In the genomic region with DNA sequence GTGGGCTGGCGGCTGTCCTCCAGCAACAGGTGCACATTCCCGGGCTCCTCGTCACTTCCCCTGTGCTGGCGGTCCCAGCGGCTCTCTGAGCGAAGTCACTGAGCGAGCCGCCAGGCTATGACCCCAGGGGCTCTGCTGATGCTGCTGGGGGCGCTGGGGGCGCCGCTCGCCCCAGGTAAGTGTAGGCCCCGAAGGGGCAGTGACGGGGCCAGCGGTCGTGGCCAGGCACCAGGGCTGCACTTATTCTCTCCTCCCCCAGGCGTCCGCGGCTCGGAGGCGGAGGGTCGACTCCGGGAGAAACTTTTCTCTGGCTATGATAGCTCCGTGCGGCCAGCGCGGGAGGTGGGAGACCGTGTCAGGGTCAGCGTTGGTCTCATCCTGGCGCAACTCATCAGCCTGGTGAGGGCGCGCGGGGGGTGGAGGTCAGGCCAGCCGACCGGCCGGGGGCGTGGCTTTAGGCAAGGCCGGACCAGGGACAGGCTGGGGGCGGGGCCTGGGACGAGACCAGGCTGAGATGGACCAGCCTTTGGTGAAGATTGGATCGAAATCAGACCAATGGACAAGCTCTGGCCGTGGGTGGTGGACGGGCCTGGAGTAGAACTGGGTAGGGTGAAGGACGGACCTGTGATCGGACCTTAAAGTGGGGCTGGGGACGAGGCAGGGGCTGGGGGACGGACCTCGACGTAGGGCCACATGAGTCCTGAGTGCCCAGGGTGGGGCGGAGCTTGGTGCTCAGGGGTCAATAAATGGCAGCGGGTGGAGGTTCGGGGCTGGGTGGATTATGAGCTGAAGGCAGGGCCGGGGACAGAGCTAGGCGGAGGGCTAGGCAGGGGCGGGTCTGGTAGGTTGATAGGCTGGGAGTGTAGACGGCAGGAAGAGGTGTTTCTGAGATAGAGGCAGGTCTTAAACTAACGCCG, we compare ENCODE assay signal across 1 cellular context.
A peak's percentile ranks its signal among the peaks of the same experiment; 100 is the strongest.
TF ChIP-seq lines count a peak whose summit lies in the region.

A gene with protein sequence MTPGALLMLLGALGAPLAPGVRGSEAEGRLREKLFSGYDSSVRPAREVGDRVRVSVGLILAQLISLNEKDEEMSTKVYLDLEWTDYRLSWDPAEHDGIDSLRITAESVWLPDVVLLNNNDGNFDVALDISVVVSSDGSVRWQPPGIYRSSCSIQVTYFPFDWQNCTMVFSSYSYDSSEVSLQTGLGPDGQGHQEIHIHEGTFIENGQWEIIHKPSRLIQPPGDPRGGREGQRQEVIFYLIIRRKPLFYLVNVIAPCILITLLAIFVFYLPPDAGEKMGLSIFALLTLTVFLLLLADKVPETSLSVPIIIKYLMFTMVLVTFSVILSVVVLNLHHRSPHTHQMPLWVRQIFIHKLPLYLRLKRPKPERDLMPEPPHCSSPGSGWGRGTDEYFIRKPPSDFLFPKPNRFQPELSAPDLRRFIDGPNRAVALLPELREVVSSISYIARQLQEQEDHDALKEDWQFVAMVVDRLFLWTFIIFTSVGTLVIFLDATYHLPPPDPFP (plus strand): TSS at position 51 of the 917 bp plus-strand sequence. CDS start 67 bp downstream, at position 118.

TF ChIP-seq in HepG2, 621 proteins besides CTCF, POLR2A, EP300 and RAD21 (continued from another document and continues in another):
- TF ChIP-seq GZF1 (CRISPR knock-in tag; IDR thresholded peaks at IDR 0.05) (no peak; the same call in 1 of the 2 replicates), SKI (IDR thresholded peaks at IDR 0.05; ENCODE audit: partially characterized antibody) (peak; percentile 31), TCF7L2 (IDR thresholded peaks at IDR 0.05; ENCODE audit: low read depth, low read length) (no peak), SMYD3 (CRISPR knock-in tag; IDR thresholded peaks at IDR 0.05) (no peak), ZNF557 (CRISPR knock-in tag; IDR thresholded peaks at IDR 0.05) (no peak), GTF2F1 (IDR thresholded peaks at IDR 0.05; ENCODE audit: low read length) (no peak), ZKSCAN1 (IDR thresholded peaks at IDR 0.05; ENCODE audit: low read length) (no peak), TARDBP (CRISPR knock-in tag; IDR thresholded peaks at IDR 0.05) (no peak), ZBTB7A (CRISPR knock-in tag; IDR thresholded peaks at IDR 0.05) (0 out of 2 replicates have a peak, but pooled peaks have one; percentile 31), ELF4 (CRISPR knock-in tag; IDR thresholded peaks at IDR 0.05; ENCODE audit: borderline replicate concordance) (peak; percentile 58; the same call in 1 of the 2 replicates), NCOR1 (IDR thresholded peaks at IDR 0.05; ENCODE audit: borderline replicate concordance, low read length) (peak; percentile 19; the same call in 1 of the 2 replicates), SIN3B (IDR thresholded peaks at IDR 0.05; ENCODE audit: low read length) (no peak), KDM1A (CRISPR knock-in tag; IDR thresholded peaks at IDR 0.05) (no peak; the same call in 1 of the 2 replicates), ZNF230 (CRISPR knock-in tag; IDR thresholded peaks at IDR 0.05) (no peak; the same call in 1 of the 2 replicates), REXO4 (CRISPR knock-in tag; IDR thresholded peaks at IDR 0.05; ENCODE audit: borderline replicate concordance) (no peak), BRCA1 (CRISPR knock-in tag; IDR thresholded peaks at IDR 0.05) (no peak)
- TF ChIP-seq, protein P1, sequence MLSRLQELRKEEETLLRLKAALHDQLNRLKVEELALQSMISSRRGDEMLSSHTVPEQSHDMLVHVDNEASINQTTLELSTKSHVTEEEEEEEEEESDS (CRISPR knock-in tag; IDR thresholded peaks at IDR 0.05; ENCODE audit: borderline replicate concordance), result no peak
- TF ChIP-seq, protein P2, sequence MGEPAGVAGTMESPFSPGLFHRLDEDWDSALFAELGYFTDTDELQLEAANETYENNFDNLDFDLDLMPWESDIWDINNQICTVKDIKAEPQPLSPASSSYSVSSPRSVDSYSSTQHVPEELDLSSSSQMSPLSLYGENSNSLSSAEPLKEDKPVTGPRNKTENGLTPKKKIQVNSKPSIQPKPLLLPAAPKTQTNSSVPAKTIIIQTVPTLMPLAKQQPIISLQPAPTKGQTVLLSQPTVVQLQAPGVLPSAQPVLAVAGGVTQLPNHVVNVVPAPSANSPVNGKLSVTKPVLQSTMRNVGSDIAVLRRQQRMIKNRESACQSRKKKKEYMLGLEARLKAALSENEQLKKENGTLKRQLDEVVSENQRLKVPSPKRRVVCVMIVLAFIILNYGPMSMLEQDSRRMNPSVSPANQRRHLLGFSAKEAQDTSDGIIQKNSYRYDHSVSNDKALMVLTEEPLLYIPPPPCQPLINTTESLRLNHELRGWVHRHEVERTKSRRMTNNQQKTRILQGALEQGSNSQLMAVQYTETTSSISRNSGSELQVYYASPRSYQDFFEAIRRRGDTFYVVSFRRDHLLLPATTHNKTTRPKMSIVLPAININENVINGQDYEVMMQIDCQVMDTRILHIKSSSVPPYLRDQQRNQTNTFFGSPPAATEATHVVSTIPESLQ (CRISPR knock-in tag; conservative IDR thresholded peaks at IDR 0.05), result 0 out of 2 replicates have a peak, but pooled peaks have one; percentile 59
- TF ChIP-seq, protein P3, sequence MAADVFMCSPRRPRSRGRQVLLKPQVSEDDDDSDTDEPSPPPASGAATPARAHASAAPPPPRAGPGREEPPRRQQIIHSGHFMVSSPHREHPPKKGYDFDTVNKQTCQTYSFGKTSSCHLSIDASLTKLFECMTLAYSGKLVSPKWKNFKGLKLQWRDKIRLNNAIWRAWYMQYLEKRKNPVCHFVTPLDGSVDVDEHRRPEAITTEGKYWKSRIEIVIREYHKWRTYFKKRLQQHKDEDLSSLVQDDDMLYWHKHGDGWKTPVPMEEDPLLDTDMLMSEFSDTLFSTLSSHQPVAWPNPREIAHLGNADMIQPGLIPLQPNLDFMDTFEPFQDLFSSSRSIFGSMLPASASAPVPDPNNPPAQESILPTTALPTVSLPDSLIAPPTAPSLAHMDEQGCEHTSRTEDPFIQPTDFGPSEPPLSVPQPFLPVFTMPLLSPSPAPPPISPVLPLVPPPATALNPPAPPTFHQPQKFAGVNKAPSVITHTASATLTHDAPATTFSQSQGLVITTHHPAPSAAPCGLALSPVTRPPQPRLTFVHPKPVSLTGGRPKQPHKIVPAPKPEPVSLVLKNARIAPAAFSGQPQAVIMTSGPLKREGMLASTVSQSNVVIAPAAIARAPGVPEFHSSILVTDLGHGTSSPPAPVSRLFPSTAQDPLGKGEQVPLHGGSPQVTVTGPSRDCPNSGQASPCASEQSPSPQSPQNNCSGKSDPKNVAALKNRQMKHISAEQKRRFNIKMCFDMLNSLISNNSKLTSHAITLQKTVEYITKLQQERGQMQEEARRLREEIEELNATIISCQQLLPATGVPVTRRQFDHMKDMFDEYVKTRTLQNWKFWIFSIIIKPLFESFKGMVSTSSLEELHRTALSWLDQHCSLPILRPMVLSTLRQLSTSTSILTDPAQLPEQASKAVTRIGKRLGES (CRISPR knock-in tag; IDR thresholded peaks at IDR 0.05; ENCODE audit: borderline replicate concordance), result no peak
- TF ChIP-seq, protein P4, sequence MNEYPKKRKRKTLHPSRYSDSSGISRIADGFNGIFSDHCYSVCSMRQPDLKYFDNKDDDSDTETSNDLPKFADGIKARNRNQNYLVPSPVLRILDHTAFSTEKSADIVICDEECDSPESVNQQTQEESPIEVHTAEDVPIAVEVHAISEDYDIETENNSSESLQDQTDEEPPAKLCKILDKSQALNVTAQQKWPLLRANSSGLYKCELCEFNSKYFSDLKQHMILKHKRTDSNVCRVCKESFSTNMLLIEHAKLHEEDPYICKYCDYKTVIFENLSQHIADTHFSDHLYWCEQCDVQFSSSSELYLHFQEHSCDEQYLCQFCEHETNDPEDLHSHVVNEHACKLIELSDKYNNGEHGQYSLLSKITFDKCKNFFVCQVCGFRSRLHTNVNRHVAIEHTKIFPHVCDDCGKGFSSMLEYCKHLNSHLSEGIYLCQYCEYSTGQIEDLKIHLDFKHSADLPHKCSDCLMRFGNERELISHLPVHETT (CRISPR knock-in tag; conservative IDR thresholded peaks at IDR 0.05), result no peak
- TF ChIP-seq, protein P5, sequence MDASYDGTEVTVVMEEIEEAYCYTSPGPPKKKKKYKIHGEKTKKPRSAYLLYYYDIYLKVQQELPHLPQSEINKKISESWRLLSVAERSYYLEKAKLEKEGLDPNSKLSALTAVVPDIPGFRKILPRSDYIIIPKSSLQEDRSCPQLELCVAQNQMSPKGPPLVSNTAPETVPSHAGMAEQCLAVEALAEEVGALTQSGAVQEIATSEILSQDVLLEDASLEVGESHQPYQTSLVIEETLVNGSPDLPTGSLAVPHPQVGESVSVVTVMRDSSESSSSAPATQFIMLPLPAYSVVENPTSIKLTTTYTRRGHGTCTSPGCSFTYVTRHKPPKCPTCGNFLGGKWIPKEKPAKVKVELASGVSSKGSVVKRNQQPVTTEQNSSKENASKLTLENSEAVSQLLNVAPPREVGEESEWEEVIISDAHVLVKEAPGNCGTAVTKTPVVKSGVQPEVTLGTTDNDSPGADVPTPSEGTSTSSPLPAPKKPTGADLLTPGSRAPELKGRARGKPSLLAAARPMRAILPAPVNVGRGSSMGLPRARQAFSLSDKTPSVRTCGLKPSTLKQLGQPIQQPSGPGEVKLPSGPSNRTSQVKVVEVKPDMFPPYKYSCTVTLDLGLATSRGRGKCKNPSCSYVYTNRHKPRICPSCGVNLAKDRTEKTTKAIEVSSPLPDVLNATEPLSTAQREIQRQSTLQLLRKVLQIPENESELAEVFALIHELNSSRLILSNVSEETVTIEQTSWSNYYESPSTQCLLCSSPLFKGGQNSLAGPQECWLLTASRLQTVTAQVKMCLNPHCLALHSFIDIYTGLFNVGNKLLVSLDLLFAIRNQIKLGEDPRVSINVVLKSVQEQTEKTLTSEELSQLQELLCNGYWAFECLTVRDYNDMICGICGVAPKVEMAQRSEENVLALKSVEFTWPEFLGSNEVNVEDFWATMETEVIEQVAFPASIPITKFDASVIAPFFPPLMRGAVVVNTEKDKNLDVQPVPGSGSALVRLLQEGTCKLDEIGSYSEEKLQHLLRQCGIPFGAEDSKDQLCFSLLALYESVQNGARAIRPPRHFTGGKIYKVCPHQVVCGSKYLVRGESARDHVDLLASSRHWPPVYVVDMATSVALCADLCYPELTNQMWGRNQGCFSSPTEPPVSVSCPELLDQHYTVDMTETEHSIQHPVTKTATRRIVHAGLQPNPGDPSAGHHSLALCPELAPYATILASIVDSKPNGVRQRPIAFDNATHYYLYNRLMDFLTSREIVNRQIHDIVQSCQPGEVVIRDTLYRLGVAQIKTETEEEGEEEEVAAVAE (CRISPR knock-in tag; IDR thresholded peaks at IDR 0.05; ENCODE audit: borderline replicate concordance), result no peak
- TF ChIP-seq, protein P6, sequence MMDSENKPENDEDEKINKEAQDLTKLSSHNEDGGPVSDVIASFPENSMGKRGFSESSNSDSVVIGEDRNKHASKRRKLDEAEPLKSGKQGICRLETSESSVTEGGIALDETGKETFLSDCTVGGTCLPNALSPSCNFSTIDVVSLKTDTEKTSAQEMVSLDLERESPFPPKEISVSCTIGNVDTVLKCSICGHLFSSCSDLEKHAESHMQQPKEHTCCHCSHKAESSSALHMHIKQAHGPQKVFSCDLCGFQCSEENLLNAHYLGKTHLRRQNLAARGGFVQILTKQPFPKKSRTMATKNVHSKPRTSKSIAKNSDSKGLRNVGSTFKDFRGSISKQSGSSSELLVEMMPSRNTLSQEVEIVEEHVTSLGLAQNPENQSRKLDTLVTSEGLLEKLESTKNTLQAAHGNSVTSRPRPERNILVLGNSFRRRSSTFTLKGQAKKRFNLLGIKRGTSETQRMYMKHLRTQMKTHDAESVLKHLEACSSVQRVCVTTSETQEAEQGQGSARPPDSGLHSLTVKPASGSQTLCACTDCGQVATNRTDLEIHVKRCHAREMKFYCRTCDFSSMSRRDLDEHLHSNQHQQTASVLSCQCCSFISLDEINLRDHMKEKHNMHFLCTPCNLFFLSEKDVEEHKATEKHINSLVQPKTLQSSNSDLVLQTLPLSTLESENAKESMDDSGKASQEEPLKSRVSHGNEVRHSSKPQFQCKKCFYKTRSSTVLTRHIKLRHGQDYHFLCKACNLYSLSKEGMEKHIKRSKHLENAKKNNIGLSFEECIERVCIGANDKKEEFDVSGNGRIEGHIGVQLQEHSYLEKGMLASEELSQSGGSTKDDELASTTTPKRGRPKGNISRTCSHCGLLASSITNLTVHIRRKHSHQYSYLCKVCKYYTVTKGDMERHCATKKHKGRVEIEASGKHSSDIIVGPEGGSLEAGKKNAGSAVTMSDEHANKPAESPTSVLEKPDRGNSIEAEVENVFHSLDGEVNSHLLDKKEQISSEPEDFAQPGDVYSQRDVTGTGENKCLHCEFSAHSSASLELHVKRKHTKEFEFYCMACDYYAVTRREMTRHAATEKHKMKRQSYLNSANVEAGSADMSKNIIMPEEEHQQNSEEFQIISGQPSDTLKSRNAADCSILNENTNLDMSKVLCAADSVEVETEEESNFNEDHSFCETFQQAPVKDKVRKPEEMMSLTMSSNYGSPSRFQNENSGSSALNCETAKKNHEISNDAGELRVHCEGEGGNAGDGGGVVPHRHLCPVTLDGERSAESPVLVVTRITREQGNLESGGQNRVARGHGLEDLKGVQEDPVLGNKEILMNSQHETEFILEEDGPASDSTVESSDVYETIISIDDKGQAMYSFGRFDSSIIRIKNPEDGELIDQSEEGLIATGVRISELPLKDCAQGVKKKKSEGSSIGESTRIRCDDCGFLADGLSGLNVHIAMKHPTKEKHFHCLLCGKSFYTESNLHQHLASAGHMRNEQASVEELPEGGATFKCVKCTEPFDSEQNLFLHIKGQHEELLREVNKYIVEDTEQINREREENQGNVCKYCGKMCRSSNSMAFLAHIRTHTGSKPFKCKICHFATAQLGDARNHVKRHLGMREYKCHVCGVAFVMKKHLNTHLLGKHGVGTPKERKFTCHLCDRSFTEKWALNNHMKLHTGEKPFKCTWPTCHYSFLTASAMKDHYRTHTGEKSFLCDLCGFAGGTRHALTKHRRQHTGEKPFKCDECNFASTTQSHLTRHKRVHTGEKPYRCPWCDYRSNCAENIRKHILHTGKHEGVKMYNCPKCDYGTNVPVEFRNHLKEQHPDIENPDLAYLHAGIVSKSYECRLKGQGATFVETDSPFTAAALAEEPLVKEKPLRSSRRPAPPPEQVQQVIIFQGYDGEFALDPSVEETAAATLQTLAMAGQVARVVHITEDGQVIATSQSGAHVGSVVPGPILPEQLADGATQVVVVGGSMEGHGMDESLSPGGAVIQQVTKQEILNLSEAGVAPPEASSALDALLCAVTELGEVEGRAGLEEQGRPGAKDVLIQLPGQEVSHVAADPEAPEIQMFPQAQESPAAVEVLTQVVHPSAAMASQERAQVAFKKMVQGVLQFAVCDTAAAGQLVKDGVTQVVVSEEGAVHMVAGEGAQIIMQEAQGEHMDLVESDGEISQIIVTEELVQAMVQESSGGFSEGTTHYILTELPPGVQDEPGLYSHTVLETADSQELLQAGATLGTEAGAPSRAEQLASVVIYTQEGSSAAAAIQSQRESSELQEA (CRISPR knock-in tag; IDR thresholded peaks at IDR 0.05; ENCODE audit: not compliant biosample characterization), result no peak
- TF ChIP-seq, protein P7, sequence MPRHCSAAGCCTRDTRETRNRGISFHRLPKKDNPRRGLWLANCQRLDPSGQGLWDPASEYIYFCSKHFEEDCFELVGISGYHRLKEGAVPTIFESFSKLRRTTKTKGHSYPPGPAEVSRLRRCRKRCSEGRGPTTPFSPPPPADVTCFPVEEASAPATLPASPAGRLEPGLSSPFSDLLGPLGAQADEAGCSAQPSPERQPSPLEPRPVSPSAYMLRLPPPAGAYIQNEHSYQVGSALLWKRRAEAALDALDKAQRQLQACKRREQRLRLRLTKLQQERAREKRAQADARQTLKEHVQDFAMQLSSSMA (CRISPR knock-in tag; IDR thresholded peaks at IDR 0.05), result 0 out of 2 replicates have a peak, but pooled peaks have one; percentile 56
